16 cellular contexts compared by ENCODE assay signal in genomic region chr2:231128541-231128940, GRCh38. TPM values are rescaled to one million over a fixed set of nuclear protein-coding genes. Genes with fewer than 3 reads are reported as not detected.
"Had no signal": no experiment of that assay in that cellular context is flagged by ENCODE, and none has a peak within 500 bp of the region (broad histone marks: within the 10 kb centered on the region; RNA-seq: fewer than 3 reads in every experiment).

No MANE protein-coding gene starts in this region.

- H3K27me3 ChIP-seq: dorsolateral prefrontal cortex, left lung, ovary had no signal

- H3K36me3 ChIP-seq: left lung, ovary, thoracic aorta had no signal

- ATAC-seq: left lung; natural killer cell treated with Interleukin-12 subunit alpha and Interleukin-12 subunit beta and Interleukin-15 and Interleukin-18, amount 100 ng/mL, for 72 hours had no signal

- H3K9me3 ChIP-seq: left lung, ovary, thoracic aorta had no signal

- DNase-seq: activated CD4-positive, alpha-beta T cell treated with anti-CD3 and anti-CD28 coated beads, Interleukin-2, amount 50 U/mL, for 4 hours; activated CD4-positive, CD25-positive, alpha-beta regulatory T cell treated with anti-CD3 and anti-CD28 coated beads, Interleukin-2, amount 50 U/mL, for 72 hours; activated naive CD4-positive, alpha-beta T cell treated with anti-CD3 and anti-CD28 coated beads, Interleukin-2, amount 10 ng/mL, durations not matched to agents 7 days and 5 days; activated T-cell treated with anti-CD3 and anti-CD28 coated beads for 4 hours; dorsolateral prefrontal cortex; endodermal cell; islet precursor cell; left lung; mammary epithelial cell; ovary; stimulated activated CD4-positive, alpha-beta T cell treated with anti-CD3 and anti-CD28 coated beads, Interleukin-12 subunit alpha, Interleukin-12 subunit beta, amount 100 ng/mL, for 4 hours; stimulated activated CD4-positive, alpha-beta T cell treated with anti-CD3 and anti-CD28 coated beads, Interleukin-2, amount 100 ng/mL, for 24 hours; T-helper 9 cell had no signal

- FAIRE-seq: bronchial epithelial cell had no signal

- H3K4me3 ChIP-seq: dorsolateral prefrontal cortex, left lung, ovary, thoracic aorta had no signal

- H3K27ac ChIP-seq: left lung, ovary, thoracic aorta had no signal

RNA-seq across cellular contexts. Expression of gene HTR2B, which starts 3.7 kb away (rescaled TPM):
- polyA plus RNA-seq: mammary epithelial cell had no signal
